8 cellular contexts compared by ENCODE assay signal in genomic region chr11:118252688-118253087, GRCh38. TPM values are rescaled to one million over a fixed set of nuclear protein-coding genes. Genes with fewer than 3 reads are reported as not detected.
DNase-seq lines count a peak whose midpoint lies in the region; ATAC-seq and TF ChIP-seq lines count a peak whose summit lies in the region.

No MANE protein-coding gene starts in this region.

- peaks cover 0 to 24% (median 0%) of the 10 kb centered on the region in 3 donors for H3K36me3 Mint-ChIP-seq in CD8-positive, alpha-beta memory T cell
- peaks cover 0 to 7% (median 7%) of the 10 kb centered on the region in 3 donors for H3K36me3 Mint-ChIP-seq in naive thymus-derived CD8-positive, alpha-beta T cell

- peaks cover 36 to 44% (median 44%) of the 10 kb centered on the region in 3 donors for H3K4me1 Mint-ChIP-seq in CD8-positive, alpha-beta memory T cell
- peaks cover 11 to 38% (median 29%) of the 10 kb centered on the region in 4 donors for H3K4me1 Mint-ChIP-seq in naive thymus-derived CD8-positive, alpha-beta T cell

- in situ Hi-C loops in astrocyte of the spinal cord (cut with HindIII; ENCODE audit: low sequenced_read_pairs) = no loop called here

- POLR2A ChIA-PET in CD8-positive, alpha-beta memory T cell (lab: Charles Lee) = interaction anchor here (0.9 to 2.3 kb wide), 8 partner anchors 22 to 183 kb away, joined by 3 to 10 read pairs (median 6); partner anchors contain the start of genes ATP5MG and UBE4A
- POLR2A ChIA-PET in naive thymus-derived CD8-positive, alpha-beta T cell (lab: Charles Lee) = interaction anchor here (0.8 to 3.4 kb wide), 18 partner anchors 9 to 107 kb away, joined by 3 to 34 read pairs (median 6); partner anchors contain the start of genes CD3E, JAML, MPZL2 and UBE4A

- ATAC-seq in HG03066 (IDR thresholded peaks at IDR 0.05; ENCODE audit: low read depth, unreplicated experiment) = peak; percentile 21
- ATAC-seq in naive thymus-derived CD8-positive, alpha-beta T cell = no peak
- no peak for ATAC-seq in HG03520 (IDR thresholded peaks at IDR 0.05; ENCODE audit: unreplicated experiment)

- no peaks in the 10 kb centered on the region for H3K27me3 ChIP-seq in CD8-positive, alpha-beta memory T cell (ENCODE audit: insufficient read depth, low read length, poor library complexity, severe bottlenecking)

- peak overlapping the region; percentile 98 for H3K27ac ChIP-seq in CD8-positive, alpha-beta memory T cell (ENCODE audit: low read depth, low read length)

- peak overlapping the region; percentile 90 for H3K4me3 ChIP-seq in CD8-positive, alpha-beta memory T cell (ENCODE audit: low read length)
- H3K4me3 ChIP-seq in astrocyte of the spinal cord (ENCODE audit: low read depth, low read length) = peak overlapping the region; percentile 77

- CTCF ChIA-PET in CD8-positive, alpha-beta memory T cell (lab: Charles Lee) = interaction anchor here (0.9 to 2.3 kb wide), 7 partner anchors 8 to 88 kb away, joined by 3 to 15 read pairs (median 4); no protein-coding TSS in a partner anchor

- peaks cover 20% of the 10 kb centered on the region for H3K4me1 ChIP-seq in CD8-positive, alpha-beta memory T cell (ENCODE audit: insufficient read depth, low read length)

- H3K27me3 Mint-ChIP-seq in CD8-positive, alpha-beta memory T cell = peaks cover 0 to 3% of the 10 kb centered on the region in 2 donors
- H3K27me3 Mint-ChIP-seq in naive thymus-derived CD8-positive, alpha-beta T cell = peaks cover 0 to 3% (median 0%) of the 10 kb centered on the region in 5 donors

- TF ChIP-seq CTCF in astrocyte of the spinal cord (IDR thresholded peaks at IDR 0.05; ENCODE audit: low read depth, low read length) = no peak

- H3K27ac Mint-ChIP-seq in CD8-positive, alpha-beta memory T cell = peak overlapping the region; percentile 98 to 100 (median 99)
- H3K27ac Mint-ChIP-seq in naive thymus-derived CD8-positive, alpha-beta T cell = peak overlapping the region; percentile 99 to 100 (median 100)

- H3K4me3 Mint-ChIP-seq in CD8-positive, alpha-beta memory T cell = peak overlapping the region; percentile 97 to 99 (median 98)
- H3K4me3 Mint-ChIP-seq in naive thymus-derived CD8-positive, alpha-beta T cell = peak overlapping the region; percentile 95 to 99 (median 98)

- H3K9me3 ChIP-seq in CD8-positive, alpha-beta memory T cell (ENCODE audit: low read length) = no peaks in the 10 kb centered on the region

- H3K36me3 ChIP-seq in CD8-positive, alpha-beta memory T cell (ENCODE audit: insufficient read depth, low read length) = no peaks in the 10 kb centered on the region

- no peak for DNase-seq in CD8-positive, alpha-beta memory T cell
- DNase-seq in astrocyte of the spinal cord (ENCODE audit: low read depth, low spot score) (no peak), nucleus accumbens (lab: John Stamatoyannopoulos, UW) (no peak), NCI-H510A treated with DMSO at 0.1 percent for 48 hours (lab: John Stamatoyannopoulos, UW) (no peak), NCI-H748 treated with DMSO at 0.1 percent for 48 hours (lab: John Stamatoyannopoulos, UW) (no peak)
- DNase-seq in naive thymus-derived CD8-positive, alpha-beta T cell = no peak

- peaks cover 0 to 2% (median 0%) of the 10 kb centered on the region in 5 donors for H3K9me3 Mint-ChIP-seq in CD8-positive, alpha-beta memory T cell
- H3K9me3 Mint-ChIP-seq in naive thymus-derived CD8-positive, alpha-beta T cell = no peaks in the 10 kb centered on the region

RNA-seq across cellular contexts. Expression of gene MPZL3, which starts 0.5 kb away (rescaled TPM):
- 100 to 1,000 TPM; 113 to 119 TPM for total RNA-seq in CD8-positive, alpha-beta memory T cell
- polyA plus RNA-seq in CD8-positive, alpha-beta memory T cell = 10.6 TPM
- total RNA-seq in naive thymus-derived CD8-positive, alpha-beta T cell = 10 to 100 TPM; 11.2 to 12.6 TPM
- 1 to 10 TPM; 1.9 to 3.4 (median 3.2) TPM for polyA plus RNA-seq in naive thymus-derived CD8-positive, alpha-beta T cell

RNA-seq across cellular contexts. Expression of gene MPZL2, which starts 11.4 kb away (rescaled TPM):
- total RNA-seq in CD8-positive, alpha-beta memory T cell = 1 to 10 TPM; 4.5 to 5.5 TPM
- 0.36 TPM for polyA plus RNA-seq in CD8-positive, alpha-beta memory T cell
- 1 to 10 TPM; 2.8 to 3.1 TPM for total RNA-seq in naive thymus-derived CD8-positive, alpha-beta T cell
- polyA plus RNA-seq in naive thymus-derived CD8-positive, alpha-beta T cell = 1 to 10 TPM in 2 of 3 donors, under 1 TPM in 1; 0.94 to 3.1 (median 1.2) TPM

RNA-seq across cellular contexts. Expression of gene JAML, which starts 27.9 kb away (rescaled TPM):
- 100 to 1,000 TPM; 363 to 387 TPM for total RNA-seq in CD8-positive, alpha-beta memory T cell
- 210 TPM for polyA plus RNA-seq in CD8-positive, alpha-beta memory T cell
- 100 to 1,000 TPM; 157 to 161 TPM for total RNA-seq in naive thymus-derived CD8-positive, alpha-beta T cell
- 100 to 1,000 TPM; 120 to 195 (median 159) TPM for polyA plus RNA-seq in naive thymus-derived CD8-positive, alpha-beta T cell

RNA-seq across cellular contexts. Expression of gene CD3E, which starts 51.8 kb away (rescaled TPM):
- total RNA-seq in CD8-positive, alpha-beta memory T cell = 100 to 1,000 TPM; 534 to 541 TPM
- polyA plus RNA-seq in CD8-positive, alpha-beta memory T cell = 1,158 TPM
- total RNA-seq in naive thymus-derived CD8-positive, alpha-beta T cell = 100 to 1,000 TPM; 564 to 620 TPM
- 1,000 to 10,000 TPM in 1 of 3 donors, 100 to 1,000 TPM in 2; 811 to 1,213 (median 948) TPM for polyA plus RNA-seq in naive thymus-derived CD8-positive, alpha-beta T cell

Comparison
In these comparisons a context has a peak if more than half of its experiments do, and no peak if none do; other contexts are left out.
1. RNA of gene MPZL3, which starts 0.5 kb away (total RNA-seq): 113 to 119 TPM in CD8-positive, alpha-beta memory T cell; 11.2 to 12.6 TPM in naive thymus-derived CD8-positive, alpha-beta T cell; every median in the first group is over 4 times any median in the second.